In the genomic region with DNA sequence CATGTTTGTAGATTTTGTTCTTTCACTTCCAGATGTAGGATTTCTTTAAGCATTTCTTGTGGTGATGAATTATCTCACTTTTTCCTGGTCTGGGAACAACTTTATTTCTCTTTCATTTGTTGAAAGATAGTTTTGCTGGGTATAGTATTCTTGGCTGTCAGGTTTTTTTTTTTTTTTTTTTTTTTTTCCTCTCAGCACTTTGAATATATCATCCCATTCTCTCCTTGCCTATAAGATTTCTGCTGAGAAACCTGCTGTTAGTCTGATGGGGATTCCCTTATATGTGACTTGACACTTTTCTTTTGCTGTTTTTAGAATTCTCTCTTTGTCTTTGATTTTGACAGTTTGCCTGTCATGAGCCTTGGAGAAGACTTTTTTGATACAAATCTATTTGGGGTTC, we compare ENCODE assay signal across 38 cellular contexts. TPM values are rescaled to one million over a fixed set of nuclear protein-coding genes. Genes with fewer than 3 reads are reported as not detected.
"Had no signal": no experiment of that assay in that cellular context is flagged by ENCODE, and none has a peak within 500 bp of the region (broad histone marks: within the 10 kb centered on the region; RNA-seq: fewer than 3 reads in every experiment).

No MANE protein-coding gene starts in this region.

- H3K27me3 ChIP-seq: ascending aorta, brain microvascular endothelial cell, esophagus muscularis mucosa, foreskin keratinocyte, gastrocnemius medialis, heart left ventricle had no signal

- H3K27ac ChIP-seq: ascending aorta, brain microvascular endothelial cell, esophagus muscularis mucosa, foreskin keratinocyte, gastrocnemius medialis, heart left ventricle, WERI-Rb-1 had no signal

- H3K36me3 ChIP-seq: ascending aorta, brain microvascular endothelial cell, esophagus muscularis mucosa, gastrocnemius medialis, heart left ventricle, WERI-Rb-1 had no signal

- H3K4me3 ChIP-seq: ascending aorta, esophagus muscularis mucosa, heart left ventricle had no signal

- H3K4me3 Mint-ChIP-seq: activated B cell treated with CpG ODN at 0.5 μM for 24 hours; activated CD4-positive, alpha-beta memory T cell treated with anti-CD3 and anti-CD28 coated beads for 36 hours; activated CD4-positive, alpha-beta T cell treated with anti-CD3 and anti-CD28 coated beads for 36 hours; activated CD4-positive, alpha-beta T cell treated with anti-CD3 and anti-CD28 coated beads, Interleukin-2, amount 10 ng/mL, durations not matched to agents 24 days and 14 days; activated CD8-positive, alpha-beta memory T cell treated with anti-CD3 and anti-CD28 coated beads, Interleukin-2, amount 10 ng/mL, durations not matched to agents 7 days and 5 days; activated CD8-positive, alpha-beta T cell treated with anti-CD3 and anti-CD28 coated beads, Interleukin-2, amount 10 ng/mL, durations not matched to agents 7 days and 5 days; activated naive CD4-positive, alpha-beta T cell treated with anti-CD3 and anti-CD28 coated beads for 36 hours; activated naive CD4-positive, alpha-beta T cell treated with anti-CD3 and anti-CD28 coated beads, Interleukin-2, amount 50 U/mL, for 24 hours; activated naive CD8-positive, alpha-beta T cell treated with anti-CD3 and anti-CD28 coated beads for 36 hours; activated naive CD8-positive, alpha-beta T cell treated with anti-CD3 and anti-CD28 coated beads, Interleukin-2, amount 50 U/mL, for 24 hours; activated T-helper 1 cell treated with anti-CD3 and anti-CD28 coated beads, Interleukin-12 subunit alpha, Interleukin-12 subunit beta, Interleukin-2, Interleukin-4 antibody, amounts not matched to agents 30 ng/mL and 10 ng/mL and 1 ng/mL, durations not matched to agents 14 hours and 24 hours and 36 hours; central memory CD8-positive, alpha-beta T cell; effector memory CD8-positive, alpha-beta T cell; T-helper 17 cell; T-helper 2 cell treated with Interferon-gamma antibody and Interleukin-4, amounts not matched to agents 5 μg/mL and 100 μg/mL, for 36 hours had no signal

- H3K27me3 Mint-ChIP-seq: activated B cell treated with CpG ODN at 0.5 μM for 24 hours; activated CD4-positive, alpha-beta memory T cell treated with anti-CD3 and anti-CD28 coated beads for 36 hours; activated CD4-positive, alpha-beta T cell treated with anti-CD3 and anti-CD28 coated beads for 36 hours; activated CD4-positive, alpha-beta T cell treated with anti-CD3 and anti-CD28 coated beads, Interleukin-2, amount 10 ng/mL, durations not matched to agents 24 days and 14 days; activated naive CD4-positive, alpha-beta T cell treated with anti-CD3 and anti-CD28 coated beads, Interleukin-2, amount 50 U/mL, for 24 hours; activated naive CD8-positive, alpha-beta T cell treated with anti-CD3 and anti-CD28 coated beads for 36 hours; activated naive CD8-positive, alpha-beta T cell treated with anti-CD3 and anti-CD28 coated beads, Interleukin-2, amount 50 U/mL, for 24 hours; central memory CD8-positive, alpha-beta T cell; T-helper 17 cell had no signal

- DNase-seq: activated B cell treated with CpG ODN at 0.5 μM for 24 hours; activated CD4-positive, alpha-beta memory T cell treated with anti-CD3 and anti-CD28 coated beads for 36 hours; activated CD4-positive, alpha-beta T cell treated with anti-CD3 and anti-CD28 coated beads for 36 hours; activated CD8-positive, alpha-beta memory T cell treated with anti-CD3 and anti-CD28 coated beads, Interleukin-2, amount 10 ng/mL, durations not matched to agents 7 days and 5 days; activated CD8-positive, alpha-beta memory T cell treated with anti-CD3 and anti-CD28 coated beads, Interleukin-2, amount 50 U/mL, for 4 hours; activated CD8-positive, alpha-beta T cell treated with anti-CD3 and anti-CD28 coated beads, Interleukin-2, amount 10 ng/mL, durations not matched to agents 7 days and 5 days; activated effector memory CD4-positive, alpha-beta T cell treated with anti-CD3 and anti-CD28 coated beads, Interleukin-2, amount 50 U/mL, for 16 hours; activated naive CD4-positive, alpha-beta T cell treated with anti-CD3 and anti-CD28 coated beads for 36 hours; activated naive CD8-positive, alpha-beta T cell treated with anti-CD3 and anti-CD28 coated beads for 36 hours; activated naive CD8-positive, alpha-beta T cell treated with anti-CD3 and anti-CD28 coated beads, Interleukin-2, amount 50 U/mL, for 24 hours; activated T-cell treated with anti-CD3 and anti-CD28 coated beads, Interleukin-2, amount 50 U/mL, for 1 hour; activated T-cell treated with anti-CD3 and anti-CD28 coated beads, Interleukin-2, amount 50 U/mL, for 48 hours; brain microvascular endothelial cell; cortex of kidney; dermis blood vessel endothelial cell; effector CD4-positive, alpha-beta T cell; effector memory CD8-positive, alpha-beta T cell; erythroblast; foreskin keratinocyte; gastrocnemius medialis; glutamatergic neuron; heart left ventricle; T-helper 1 cell; T-helper 17 cell; T1000; WERI-Rb-1 had no signal

- ATAC-seq: activated CD4-positive, alpha-beta T cell treated with anti-CD3 and anti-CD28 coated beads for 36 hours; activated CD4-positive, CD25-positive, alpha-beta regulatory T cell treated with anti-CD3 and anti-CD28 coated beads, Interleukin-2, amount 50 U/mL, for 24 hours; activated CD8-positive, alpha-beta memory T cell treated with anti-CD3 and anti-CD28 coated beads, Interleukin-2, amount 10 ng/mL, durations not matched to agents 7 days and 5 days; activated CD8-positive, alpha-beta T cell treated with anti-CD3 and anti-CD28 coated beads, Interleukin-2, amount 10 ng/mL, durations not matched to agents 7 days and 5 days; activated naive CD8-positive, alpha-beta T cell treated with anti-CD3 and anti-CD28 coated beads, Interleukin-2, amount 50 U/mL, for 24 hours; effector memory CD8-positive, alpha-beta T cell; foreskin keratinocyte; gastrocnemius medialis; heart left ventricle; T-helper 17 cell had no signal

- H3K27ac Mint-ChIP-seq: activated B cell treated with CpG ODN at 0.5 μM for 24 hours; activated CD4-positive, alpha-beta memory T cell treated with anti-CD3 and anti-CD28 coated beads for 36 hours; activated CD4-positive, alpha-beta T cell treated with anti-CD3 and anti-CD28 coated beads for 36 hours; activated CD4-positive, alpha-beta T cell treated with anti-CD3 and anti-CD28 coated beads, Interleukin-2, amount 10 ng/mL, durations not matched to agents 24 days and 14 days; activated CD8-positive, alpha-beta memory T cell treated with anti-CD3 and anti-CD28 coated beads, Interleukin-2, amount 10 ng/mL, durations not matched to agents 7 days and 5 days; activated CD8-positive, alpha-beta T cell treated with anti-CD3 and anti-CD28 coated beads, Interleukin-2, amount 10 ng/mL, durations not matched to agents 7 days and 5 days; activated naive CD4-positive, alpha-beta T cell treated with anti-CD3 and anti-CD28 coated beads for 36 hours; activated naive CD4-positive, alpha-beta T cell treated with anti-CD3 and anti-CD28 coated beads, Interleukin-2, amount 50 U/mL, for 24 hours; activated naive CD8-positive, alpha-beta T cell treated with anti-CD3 and anti-CD28 coated beads for 36 hours; activated naive CD8-positive, alpha-beta T cell treated with anti-CD3 and anti-CD28 coated beads, Interleukin-2, amount 50 U/mL, for 24 hours; activated T-helper 1 cell treated with anti-CD3 and anti-CD28 coated beads, Interleukin-12 subunit alpha, Interleukin-12 subunit beta, Interleukin-2, Interleukin-4 antibody, amounts not matched to agents 30 ng/mL and 10 ng/mL and 1 ng/mL, durations not matched to agents 14 hours and 24 hours and 36 hours; activated T-helper 2 cell treated with anti-CD3 and anti-CD28 coated beads, Interferon-gamma antibody, Interleukin-2, Interleukin-4, amounts not matched to agents 10 μg/mL and 5 μg/mL and 100 μg/mL, durations not matched to agents 14 hours and 24 hours and 36 hours; effector memory CD8-positive, alpha-beta T cell; T-helper 17 cell; T-helper 2 cell treated with Interferon-gamma antibody and Interleukin-4, amounts not matched to agents 5 μg/mL and 100 μg/mL, for 36 hours had no signal

- H3K9me3 ChIP-seq: gastrocnemius medialis had no signal

- H3K4me1 Mint-ChIP-seq: activated B cell treated with CpG ODN at 0.5 μM for 24 hours; central memory CD8-positive, alpha-beta T cell; T-helper 17 cell had no signal

- FAIRE-seq: bronchial epithelial cell had no signal

- H3K4me1 ChIP-seq: ascending aorta had no signal

RNA-seq across cellular contexts. Expression of gene SMCO2, which starts 30.5 kb away (rescaled TPM):
- total RNA-seq: activated B cell treated with CpG ODN at 0.5 μM for 24 hours; activated CD8-positive, alpha-beta memory T cell treated with anti-CD3 and anti-CD28 coated beads for 36 hours; activated naive CD8-positive, alpha-beta T cell treated with anti-CD3 and anti-CD28 coated beads for 36 hours; ascending aorta; cerebellum; esophagus muscularis mucosa; gastrocnemius medialis; T-helper 17 cell had no signal
- polyA plus RNA-seq: heart left ventricle had no signal
